Comparison of ENCODE assay signal across 11 cellular contexts in the genomic region with DNA sequence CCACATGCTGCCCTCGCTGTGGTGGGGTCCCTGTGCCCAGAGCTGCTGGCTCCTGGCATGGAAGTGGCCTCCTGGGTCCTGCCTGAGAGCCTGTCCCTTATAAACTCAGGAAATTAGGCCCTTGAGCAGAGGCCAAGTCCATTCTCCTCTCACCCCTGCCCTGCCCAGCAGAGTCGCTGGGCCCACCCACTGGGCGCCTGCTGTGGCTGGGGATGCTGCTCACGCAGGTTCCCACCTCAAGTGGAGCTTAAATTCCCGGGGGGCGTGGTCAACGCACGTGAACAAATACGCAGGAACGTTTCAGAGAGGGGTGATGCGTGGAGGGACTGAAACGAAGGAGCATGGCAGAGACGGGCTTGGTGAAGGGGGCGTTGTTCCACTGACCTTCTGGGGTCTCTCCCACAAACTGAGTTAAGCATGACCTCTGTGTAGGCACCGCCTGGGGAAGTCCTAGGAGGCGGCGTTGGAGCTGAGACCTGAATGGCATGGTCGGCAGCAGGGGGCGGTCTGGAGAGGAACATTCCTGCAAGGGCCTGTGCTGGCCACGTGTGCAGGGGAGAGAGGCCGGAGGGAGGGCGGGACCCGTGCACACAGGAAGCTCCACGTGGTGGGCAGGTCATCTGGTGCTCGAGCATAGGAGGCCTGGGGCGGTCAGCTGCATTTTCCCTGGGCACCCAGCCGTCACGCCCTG. TPM values are rescaled to one million over a fixed set of nuclear protein-coding genes. Genes with fewer than 3 reads are reported as not detected.
DNase-seq lines count a peak whose midpoint lies in the region; ATAC-seq, FAIRE-seq and TF ChIP-seq lines count a peak whose summit lies in the region.
"Had no signal": no experiment of that assay in that cellular context is flagged by ENCODE, and none has a peak within 500 bp of the region (broad histone marks: within the 10 kb centered on the region; RNA-seq: fewer than 3 reads in every experiment).

No MANE protein-coding gene starts in this region.

- intact Hi-C loops in kidney (cut with DNase I) = no loop called here

- no peak for ATAC-seq in GM21786 (IDR thresholded peaks at IDR 0.05; ENCODE audit: unreplicated experiment)

- 42 to 55% methylated on average over 20 to 23 of the region's 28 CpGs for WGBS in tibial nerve, 2 donors

- peak; percentile 30 for TF ChIP-seq CTCF in kidney (IDR thresholded peaks at IDR 0.05; ENCODE audit: borderline replicate concordance, extremely low read depth, insufficient read depth)
- peak in 2 of 5 experiments; percentile 4 to 11 for TF ChIP-seq CTCF in tibial nerve (IDR thresholded peaks at IDR 0.05)

- FAIRE-seq in kidney (lab: Jason Lieb, UNC) = no peak
- FAIRE-seq: astrocyte had no signal

- DNase-seq in NCI-H345 (lab: John Stamatoyannopoulos, UW) = peak; percentile 18
- no peak for DNase-seq in NCI-H345 treated with DMSO at 0.1 percent for 48 hours (lab: John Stamatoyannopoulos, UW; ENCODE audit: unreplicated experiment)
- peak; percentile 46 for DNase-seq in astrocyte of the hippocampus (ENCODE audit: low read depth, low spot score)
- peak; percentile 89 for DNase-seq in kidney
- no peak for DNase-seq in tibial nerve (ENCODE audit: low spot score in 2 of 2)
- no peak for DNase-seq in effector memory CD4-positive, alpha-beta T cell
- DNase-seq in SW480 (ENCODE audit: low spot score) = no peak
- DNase-seq: NCI-H446 treated with DMSO at 0.1 percent for 48 hours had no signal

- H3K9ac ChIP-seq in kidney (ENCODE audit: low read length in 2 of 2) = no peak overlapping the region

- H3K4me1 ChIP-seq in kidney (ENCODE audit: control insufficient read depth in 1 of 2, insufficient read depth in 1 of 2, low read depth in 1 of 2, low read length in 2 of 2) (peaks cover 6 to 24% of the 10 kb centered on the region in 2 donors), tibial nerve (peaks cover 0 to 57% (median 28%) of the 10 kb centered on the region in 4 donors)
- no peaks in the 10 kb centered on the region for H3K4me1 ChIP-seq in effector memory CD4-positive, alpha-beta T cell (ENCODE audit: control insufficient read depth, insufficient read depth, low read length, poor library complexity, severe bottlenecking)

- no peak for TF ChIP-seq EP300 in tibial nerve (IDR thresholded peaks at IDR 0.05)

- H3K9me3 ChIP-seq in kidney (ENCODE audit: control insufficient read depth in 1 of 2, low read length in 2 of 2) (no peaks in the 10 kb centered on the region), tibial nerve (no peaks in the 10 kb centered on the region)
- H3K9me3 ChIP-seq in effector memory CD4-positive, alpha-beta T cell (ENCODE audit: control insufficient read depth, low read length) = no peaks in the 10 kb centered on the region
- H3K9me3 ChIP-seq: suprapubic skin had no signal

- H3K36me3 ChIP-seq in kidney (ENCODE audit: control insufficient read depth in 1 of 2, insufficient read depth in 2 of 2, low read length in 2 of 2) (peaks cover 0 to 4% of the 10 kb centered on the region in 2 donors), tibial nerve (peaks cover 0 to 37% (median 0%) of the 10 kb centered on the region in 3 donors)
- H3K36me3 ChIP-seq in effector memory CD4-positive, alpha-beta T cell (ENCODE audit: control insufficient read depth, insufficient read depth, low read length) = no peaks in the 10 kb centered on the region

- H3K27ac ChIP-seq in kidney (ENCODE audit: low read depth in 2 of 2, low read length in 2 of 2) = peak overlapping the region; percentile 47 to 60
- peak overlapping the region; percentile 23 to 83 (median 68) for H3K27ac ChIP-seq in tibial nerve
- no peak overlapping the region for H3K27ac ChIP-seq in effector memory CD4-positive, alpha-beta T cell (ENCODE audit: insufficient read depth, low read length, poor library complexity, severe bottlenecking)
- H3K27ac ChIP-seq: suprapubic skin had no signal

- no peaks in the 10 kb centered on the region for H3K27me3 ChIP-seq in tibial nerve
- no peaks in the 10 kb centered on the region for H3K27me3 ChIP-seq in effector memory CD4-positive, alpha-beta T cell (replicated peaks; ENCODE audit: control insufficient read depth, insufficient read depth, low read length, poor library complexity, severe bottlenecking)
- H3K27me3 ChIP-seq: suprapubic skin had no signal

- no peak overlapping the region for H3K4me3 ChIP-seq in kidney (ENCODE audit: low read length in 2 of 2)
- no peak overlapping the region for H3K4me3 ChIP-seq in tibial nerve
- H3K4me3 ChIP-seq in effector memory CD4-positive, alpha-beta T cell (ENCODE audit: insufficient read depth, low read depth, low read length, poor library complexity, severe bottlenecking) = no peak overlapping the region
- H3K4me3 ChIP-seq: suprapubic skin had no signal

- no peak for TF ChIP-seq POLR2A in tibial nerve (IDR thresholded peaks at IDR 0.05)

RNA-seq across cellular contexts. Expression of a gene that starts 27.9 kb away (rescaled TPM):
- total RNA-seq in kidney = 84.9 TPM
- polyA plus RNA-seq in kidney (ENCODE audit: insufficient read depth, low read depth, low replicate concordance) = 114 TPM
- total RNA-seq in tibial nerve = 100 to 1,000 TPM in 1 of 4 donors, 10 to 100 TPM in 3; 43.0 to 112 (median 44.0) TPM

Comparison
In these comparisons a context has a peak if more than half of its experiments do, and no peak if none do; other contexts are left out.
1. DNase-seq: peak in NCI-H345 (single experiment), astrocyte of the hippocampus (single experiment) and kidney (single experiment); none in NCI-H345 treated with DMSO at 0.1 percent for 48 hours (single experiment), tibial nerve (0 of 2), effector memory CD4-positive, alpha-beta T cell (0 of 3) and SW480 (single experiment).